In the genomic region with DNA sequence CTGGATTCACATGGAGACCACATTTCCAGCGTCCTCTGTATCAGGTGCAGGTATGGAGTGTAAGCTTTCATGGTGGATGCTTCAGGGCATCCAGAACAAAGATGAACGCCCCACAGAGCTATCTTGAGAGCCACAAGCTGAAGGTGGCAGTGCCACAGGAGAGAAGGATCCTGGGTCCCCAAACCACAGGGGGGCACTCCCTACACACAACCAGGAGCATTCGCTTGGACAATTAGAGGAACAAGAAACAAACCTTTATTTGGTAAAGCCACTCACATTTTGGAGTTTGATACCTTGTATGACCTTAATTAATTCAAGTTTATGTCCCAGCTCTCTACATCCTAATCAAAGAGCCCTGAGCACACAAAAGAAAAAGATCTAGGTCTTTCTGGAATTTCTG, we compare ENCODE assay signal across 26 cellular contexts.
DNase-seq lines count a peak whose midpoint lies in the region; ATAC-seq and TF ChIP-seq lines count a peak whose summit lies in the region.
"Had no signal": no experiment of that assay in that cellular context is flagged by ENCODE, and none has a peak within 500 bp of the region (broad histone marks: within the 10 kb centered on the region; RNA-seq: fewer than 3 reads in every experiment).

No MANE protein-coding gene starts in this region.

- DNase-seq in NCI-H524 (lab: John Stamatoyannopoulos, UW) (peak; percentile 34 to 61), NCI-H524 treated with DMSO at 0.1 percent for 48 hours (lab: John Stamatoyannopoulos, UW) (no peak), HT-29 (ENCODE audit: low spot score) (peak; percentile 30), foreskin keratinocyte (no peak), omental fat pad (ENCODE audit: low spot score) (no peak), HPDE6-E6E7 (ENCODE audit: extremely low spot score) (no peak), NCI-H2171 (lab: John Stamatoyannopoulos, UW) (no peak)
- DNase-seq: activated CD4-positive, alpha-beta T cell treated with anti-CD3 and anti-CD28 coated beads for 1 hour; activated CD8-positive, alpha-beta T cell treated with anti-CD3 and anti-CD28 coated beads, Interleukin-2, amount 10 ng/mL, durations not matched to agents 7 days and 5 days; AML-193; anterior cingulate cortex; CD8-positive, alpha-beta memory T cell; colonic mucosa; effector memory CD8-positive, alpha-beta T cell; GF-D8; HCEC 1CT; head of caudate nucleus; Kasumi-1; lower lobe of right lung; NCI-H1105 treated with DMSO at 0.1 percent for 48 hours; NCI-H2081; ovary; stimulated activated CD4-positive, alpha-beta T cell treated with anti-CD3 and anti-CD28 coated beads, Interleukin-2, amount 100 ng/mL, for 24 hours; trophoblast cell had no signal

- no peak overlapping the region for H2AFZ ChIP-seq in OCI-LY3 (ENCODE audit: low read depth, low read length)

- no peak overlapping the region for H3K27ac ChIP-seq in OCI-LY3 (ENCODE audit: low read length)
- no peak overlapping the region for H3K27ac ChIP-seq in foreskin keratinocyte
- H3K27ac ChIP-seq: colonic mucosa, lower lobe of right lung, ovary, right atrium auricular region had no signal

- TF ChIP-seq CTCF in OCI-LY3 (IDR thresholded peaks at IDR 0.05; ENCODE audit: low read depth, low read length) (peak; percentile 67), foreskin keratinocyte (conservative IDR thresholded peaks at IDR 0.05) (peak; percentile 15), omental fat pad (IDR thresholded peaks at IDR 0.05) (no peak)

- H3K79me2 ChIP-seq in OCI-LY3 (ENCODE audit: low read length): no peaks in the 10 kb centered on the region

- H3K4me1 ChIP-seq in OCI-LY3 (ENCODE audit: low read length) (peaks cover 15% of the 10 kb centered on the region), foreskin keratinocyte (no peaks in the 10 kb centered on the region)
- H3K4me1 ChIP-seq: colonic mucosa, lower lobe of right lung, right atrium auricular region had no signal

- H3K4me3 ChIP-seq in OCI-LY3 (ENCODE audit: low read length): no peak overlapping the region
- H3K4me3 ChIP-seq: colonic mucosa, lower lobe of right lung, ovary, right atrium auricular region had no signal

- H3K4me2 ChIP-seq in OCI-LY3 (ENCODE audit: low read length): no peak overlapping the region

- H3K27me3 ChIP-seq in OCI-LY3 (ENCODE audit: low read depth, low read length) (peaks cover 13% of the 10 kb centered on the region), foreskin keratinocyte (peaks cover 14% of the 10 kb centered on the region)
- H3K27me3 ChIP-seq: colonic mucosa, ovary, right atrium auricular region had no signal

- ATAC-seq in foreskin keratinocyte (no peak), omental fat pad (ENCODE audit: low FRiP score) (no peak)
- ATAC-seq: activated CD8-positive, alpha-beta T cell treated with anti-CD3 and anti-CD28 coated beads, Interleukin-2, amount 10 ng/mL, durations not matched to agents 7 days and 5 days; effector memory CD8-positive, alpha-beta T cell; lower lobe of right lung had no signal

- no peak overlapping the region for H3K9ac ChIP-seq in OCI-LY3 (ENCODE audit: low read length)

- no peaks in the 10 kb centered on the region for H3K36me3 ChIP-seq in OCI-LY3 (replicated peaks; ENCODE audit: low read depth, low read length)
- H3K36me3 ChIP-seq: colonic mucosa, lower lobe of right lung, ovary, right atrium auricular region had no signal

- H4K20me1 ChIP-seq in OCI-LY3 (ENCODE audit: insufficient read depth, low read length): no peaks in the 10 kb centered on the region

- H3K9me3 ChIP-seq in OCI-LY3 (ENCODE audit: insufficient read depth, low read length): no peaks in the 10 kb centered on the region
- H3K9me3 ChIP-seq: colonic mucosa, lower lobe of right lung, ovary, right atrium auricular region had no signal

Comparison
In these comparisons a context has a peak if more than half of its experiments do, and no peak if none do; other contexts are left out.
1. DNase-seq: peak in NCI-H524 (2 of 2) and HT-29 (single experiment); none in NCI-H524 treated with DMSO at 0.1 percent for 48 hours (single experiment), foreskin keratinocyte (0 of 2), omental fat pad (single experiment), HPDE6-E6E7 (single experiment) and NCI-H2171 (single experiment).
2. CTCF ChIP-seq: peak in OCI-LY3 (single experiment) and foreskin keratinocyte (single experiment); none in omental fat pad (0 of 3).